20 cellular contexts compared by ENCODE assay signal in the genomic region with DNA sequence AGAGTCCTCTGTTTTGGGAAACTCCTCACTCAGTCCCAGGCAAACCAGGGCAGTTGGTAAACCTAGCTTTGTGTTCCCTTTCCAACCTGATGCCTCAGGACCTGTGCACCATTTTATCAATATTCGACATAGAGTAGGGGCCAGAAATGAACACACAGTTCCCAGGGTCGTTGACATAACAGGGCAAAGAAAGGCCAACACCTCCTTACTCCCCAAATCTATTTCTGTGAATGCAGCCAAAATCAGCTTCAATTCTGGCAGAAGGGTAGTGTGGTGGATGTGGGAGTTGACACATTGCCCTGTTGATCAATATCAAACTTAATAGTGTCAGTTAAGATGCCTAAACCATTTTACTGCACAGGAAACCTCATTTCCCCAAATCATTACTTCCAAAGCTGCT.
A peak's percentile ranks its signal among the peaks of the same experiment; 100 is the strongest.
DNase-seq lines count a peak whose midpoint lies in the region; ATAC-seq, FAIRE-seq and TF ChIP-seq lines count a peak whose summit lies in the region.
"Had no signal": no experiment of that assay in that cellular context is flagged by ENCODE, and none has a peak within 500 bp of the region (broad histone marks: within the 10 kb centered on the region; RNA-seq: fewer than 3 reads in every experiment).

No MANE protein-coding gene starts in this region.

- H3K9me3 Mint-ChIP-seq in activated CD4-positive, alpha-beta T cell treated with anti-CD3 and anti-CD28 coated beads for 36 hours (ENCODE audit: low read depth) = no peaks in the 10 kb centered on the region
- H3K9me3 Mint-ChIP-seq: CD4-positive, alpha-beta memory T cell had no signal

- H3K27me3 Mint-ChIP-seq in activated CD4-positive, alpha-beta T cell treated with anti-CD3 and anti-CD28 coated beads for 36 hours = peaks cover 5% of the 10 kb centered on the region

- ATAC-seq in right lobe of liver = peak; percentile 18 to 73 (median 55)
- ATAC-seq in HepG2 = no peak
- ATAC-seq in activated CD4-positive, alpha-beta T cell treated with anti-CD3 and anti-CD28 coated beads for 36 hours = no peak
- ATAC-seq in GM19023 (IDR thresholded peaks at IDR 0.05; ENCODE audit: unreplicated experiment) = no peak

- no peak for DNase-seq in right lobe of liver
- DNase-seq in HepG2 (ENCODE audit: low spot score) = no peak
- peak; percentile 61 for DNase-seq in MV-4-11 (lab: John Stamatoyannopoulos, UW)
- peak; percentile 15 for DNase-seq in NOMO-1 treated with dmso at 0.1 percent for 144 hours (lab: John Stamatoyannopoulos, UW; ENCODE audit: unreplicated experiment)
- no peak for DNase-seq in activated CD4-positive, alpha-beta T cell treated with anti-CD3 and anti-CD28 coated beads for 36 hours
- DNase-seq: C1 segment of cervical spinal cord; Calu3; CD4-positive, alpha-beta memory T cell; COR-L47; DMS53; DMS79 treated with DMSO at 0.1 percent for 48 hours; GF-D8; GM23248; H7; HCEC 1CT had no signal

- intact Hi-C loops in right lobe of liver (cut with DNase I) (loop anchor here in 1 of 2 donors (10.0 kb wide), 1 partner anchor 118 kb away; no protein-coding TSS in a partner anchor), HepG2 (cut with micrococcal nuclease; ENCODE audit: unreplicated experiment) (no loop called here)
- intact Hi-C loops in activated CD4-positive, alpha-beta T cell treated with anti-CD3 and anti-CD28 coated beads for 36 hours (cut with DNase I, micrococcal nuclease) = no loop called here

- no TSS peak for BruUV-seq in HepG2 (replicated peaks; lab: Mats Ljungman, UMichigan)

- in situ Hi-C loops in HepG2 (cut with HindIII; ENCODE audit: extremely low pct_ligation_motif_present, low pct_unique_long_range_greater_than_20kb) = loop anchor here (10.0 kb wide), 1 partner anchor 118 kb away; no protein-coding TSS in a partner anchor

- H2AFZ ChIP-seq in HepG2 (ENCODE audit: low read length) = no peak overlapping the region
- H2AFZ ChIP-seq: GM23248 had no signal

- no peaks in the 10 kb centered on the region for H4K20me1 ChIP-seq in HepG2 (ENCODE audit: insufficient read depth, low read length)

- CTCF ChIA-PET in HepG2 (lab: Yijun Ruan, JAX; ENCODE audit: low intra/inter-chr PET ratio, low total read pairs) = no interaction called here
- CTCF ChIA-PET in activated CD4-positive, alpha-beta T cell treated with anti-CD3 and anti-CD28 coated beads for 36 hours (lab: Charles Lee) = no interaction called here

- H3K36me3 ChIP-seq in right lobe of liver (no peaks in the 10 kb centered on the region), HepG2 (replicated peaks in 1 of 2; ENCODE audit: control insufficient read depth in 1 of 2, insufficient read depth in 2 of 2, low read length in 2 of 2) (no peaks in the 10 kb centered on the region)

- H3K36me3 Mint-ChIP-seq in activated CD4-positive, alpha-beta T cell treated with anti-CD3 and anti-CD28 coated beads for 36 hours (ENCODE audit: low read depth) = no peaks in the 10 kb centered on the region
- H3K36me3 Mint-ChIP-seq: CD4-positive, alpha-beta memory T cell had no signal

- TF ChIP-seq CTCF in right lobe of liver (IDR thresholded peaks at IDR 0.05) (no peak), HepG2 (CRISPR knock-in tag; IDR thresholded peaks at IDR 0.05) (no peak)

- TF ChIP-seq POLR2A in right lobe of liver (IDR thresholded peaks at IDR 0.05) (no peak), HepG2 (IDR thresholded peaks at IDR 0.05; ENCODE audit: insufficient read depth in 1 of 2, low read depth in 2 of 2, low read length in 2 of 2) (no peak)

- no peak for FAIRE-seq in HepG2 (lab: Jason Lieb, UNC)
- FAIRE-seq: GM12891, GM18507, GM19239, H1 had no signal

- no peak overlapping the region for H3K4me3 ChIP-seq in right lobe of liver
- H3K4me3 ChIP-seq in HepG2 (replicated peaks in 1 of 3; ENCODE audit: insufficient read depth in 1 of 3, low read depth in 2 of 3, low read length in 3 of 3) = no peak overlapping the region
- H3K4me3 ChIP-seq: GM23248 had no signal

- H3K27ac Mint-ChIP-seq in activated CD4-positive, alpha-beta T cell treated with anti-CD3 and anti-CD28 coated beads for 36 hours = no peak overlapping the region
- H3K27ac Mint-ChIP-seq: CD4-positive, alpha-beta memory T cell had no signal

- no peak overlapping the region for H3K9ac ChIP-seq in HepG2 (ENCODE audit: insufficient read depth, low read depth, low read length)
- H3K9ac ChIP-seq: GM23248 had no signal

- H3K4me1 ChIP-seq in right lobe of liver (no peaks in the 10 kb centered on the region), HepG2 (ENCODE audit: insufficient read depth, low read length) (no peaks in the 10 kb centered on the region)

- no peaks in the 10 kb centered on the region for H3K79me2 ChIP-seq in HepG2 (ENCODE audit: insufficient read depth, low read length)

- H3K9me3 ChIP-seq in right lobe of liver (no peaks in the 10 kb centered on the region), HepG2 (ENCODE audit: low read length) (no peaks in the 10 kb centered on the region)

- no peak overlapping the region for H3K4me3 Mint-ChIP-seq in activated CD4-positive, alpha-beta T cell treated with anti-CD3 and anti-CD28 coated beads for 36 hours
- H3K4me3 Mint-ChIP-seq: CD4-positive, alpha-beta memory T cell had no signal

- H3K27me3 ChIP-seq in right lobe of liver = no peaks in the 10 kb centered on the region
- H3K27me3 ChIP-seq in HepG2 (ENCODE audit: control insufficient read depth in 1 of 2, insufficient read depth in 2 of 2, low read length in 2 of 2) = 0 out of 5 replicates have a peak, but pooled peaks cover 0 to 1% of the 10 kb centered on the region in 2 experiments

- H3K27ac ChIP-seq in right lobe of liver (no peak overlapping the region), HepG2 (ENCODE audit: extremely low read length, insufficient read depth, low read length) (no peak overlapping the region)
- H3K27ac ChIP-seq: GM23248 had no signal

- no peak overlapping the region for H3K4me2 ChIP-seq in HepG2 (ENCODE audit: low read depth, low read length)

- POLR2A ChIA-PET in HepG2 (lab: Yijun Ruan, JAX) = no interaction called here
- POLR2A ChIA-PET in activated CD4-positive, alpha-beta T cell treated with anti-CD3 and anti-CD28 coated beads for 36 hours (lab: Charles Lee) = no interaction called here

- no peak for TF ChIP-seq RAD21 in HepG2 (CRISPR knock-in tag; IDR thresholded peaks at IDR 0.05)

- TF ChIP-seq EP300 in HepG2 (IDR thresholded peaks at IDR 0.05; ENCODE audit: low read depth in 2 of 2, low read length in 2 of 2) (no peak), HepG2 (CRISPR knock-in tag; IDR thresholded peaks at IDR 0.05; ENCODE audit: borderline replicate concordance) (no peak)

- no peaks in the 10 kb centered on the region for H3K4me1 Mint-ChIP-seq in activated CD4-positive, alpha-beta T cell treated with anti-CD3 and anti-CD28 coated beads for 36 hours

- WGBS in right lobe of liver (ENCODE audit: insufficient coverage, low coverage, low lambda C conversion rate, missing lambda C conversion rate) = 13% methylated on average over 2 of the region's 2 CpGs
- 0% methylated on average over 2 of the region's 2 CpGs for WGBS in HepG2 (ENCODE audit: low lambda C conversion rate)

TF ChIP-seq in HepG2, 621 proteins besides CTCF, POLR2A, EP300 and RAD21 (continues in another document):
- TF ChIP-seq, protein P1, sequence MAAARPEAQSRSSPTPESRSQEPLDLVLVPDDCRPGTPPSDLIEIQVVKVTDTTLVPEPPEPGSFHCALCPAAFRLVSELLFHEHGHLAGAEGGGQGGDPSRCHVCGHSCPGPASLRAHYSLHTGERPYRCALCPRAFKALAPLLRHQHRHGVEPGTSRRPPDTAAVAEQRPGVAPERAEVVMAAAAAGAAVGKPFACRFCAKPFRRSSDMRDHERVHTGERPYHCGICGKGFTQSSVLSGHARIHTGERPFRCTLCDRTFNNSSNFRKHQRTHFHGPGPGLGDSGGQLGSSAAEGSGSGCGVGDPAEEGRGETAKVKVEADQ (CRISPR knock-in tag; IDR thresholded peaks at IDR 0.05; ENCODE audit: borderline replicate concordance) = no peak
- TF ChIP-seq, protein P2, sequence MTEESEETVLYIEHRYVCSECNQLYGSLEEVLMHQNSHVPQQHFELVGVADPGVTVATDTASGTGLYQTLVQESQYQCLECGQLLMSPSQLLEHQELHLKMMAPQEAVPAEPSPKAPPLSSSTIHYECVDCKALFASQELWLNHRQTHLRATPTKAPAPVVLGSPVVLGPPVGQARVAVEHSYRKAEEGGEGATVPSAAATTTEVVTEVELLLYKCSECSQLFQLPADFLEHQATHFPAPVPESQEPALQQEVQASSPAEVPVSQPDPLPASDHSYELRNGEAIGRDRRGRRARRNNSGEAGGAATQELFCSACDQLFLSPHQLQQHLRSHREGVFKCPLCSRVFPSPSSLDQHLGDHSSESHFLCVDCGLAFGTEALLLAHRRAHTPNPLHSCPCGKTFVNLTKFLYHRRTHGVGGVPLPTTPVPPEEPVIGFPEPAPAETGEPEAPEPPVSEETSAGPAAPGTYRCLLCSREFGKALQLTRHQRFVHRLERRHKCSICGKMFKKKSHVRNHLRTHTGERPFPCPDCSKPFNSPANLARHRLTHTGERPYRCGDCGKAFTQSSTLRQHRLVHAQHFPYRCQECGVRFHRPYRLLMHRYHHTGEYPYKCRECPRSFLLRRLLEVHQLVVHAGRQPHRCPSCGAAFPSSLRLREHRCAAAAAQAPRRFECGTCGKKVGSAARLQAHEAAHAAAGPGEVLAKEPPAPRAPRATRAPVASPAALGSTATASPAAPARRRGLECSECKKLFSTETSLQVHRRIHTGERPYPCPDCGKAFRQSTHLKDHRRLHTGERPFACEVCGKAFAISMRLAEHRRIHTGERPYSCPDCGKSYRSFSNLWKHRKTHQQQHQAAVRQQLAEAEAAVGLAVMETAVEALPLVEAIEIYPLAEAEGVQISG (CRISPR knock-in tag; IDR thresholded peaks at IDR 0.05) = no peak
- TF ChIP-seq EZH2 (conservative IDR thresholded peaks at IDR 0.05; ENCODE audit: low read depth, low read length) = no peak
- TF ChIP-seq ZNF337 (CRISPR knock-in tag; IDR thresholded peaks at IDR 0.05; ENCODE audit: borderline replicate concordance, low read depth) = no peak
- TF ChIP-seq, protein P3, sequence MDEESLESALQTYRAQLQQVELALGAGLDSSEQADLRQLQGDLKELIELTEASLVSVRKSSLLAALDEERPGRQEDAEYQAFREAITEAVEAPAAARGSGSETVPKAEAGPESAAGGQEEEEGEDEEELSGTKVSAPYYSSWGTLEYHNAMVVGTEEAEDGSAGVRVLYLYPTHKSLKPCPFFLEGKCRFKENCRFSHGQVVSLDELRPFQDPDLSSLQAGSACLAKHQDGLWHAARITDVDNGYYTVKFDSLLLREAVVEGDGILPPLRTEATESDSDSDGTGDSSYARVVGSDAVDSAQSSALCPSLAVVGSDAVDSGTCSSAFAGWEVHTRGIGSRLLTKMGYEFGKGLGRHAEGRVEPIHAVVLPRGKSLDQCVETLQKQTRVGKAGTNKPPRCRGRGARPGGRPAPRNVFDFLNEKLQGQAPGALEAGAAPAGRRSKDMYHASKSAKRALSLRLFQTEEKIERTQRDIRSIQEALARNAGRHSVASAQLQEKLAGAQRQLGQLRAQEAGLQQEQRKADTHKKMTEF (CRISPR knock-in tag; IDR thresholded peaks at IDR 0.05) = no peak
- no peak for TF ChIP-seq ZNF83 (CRISPR knock-in tag; IDR thresholded peaks at IDR 0.05; ENCODE audit: borderline replicate concordance)
- TF ChIP-seq ELF1 (CRISPR knock-in tag; IDR thresholded peaks at IDR 0.05) = no peak
- no peak for TF ChIP-seq ZNF7 (CRISPR knock-in tag; IDR thresholded peaks at IDR 0.05)
- no peak for TF ChIP-seq ZNF329 (CRISPR knock-in tag; IDR thresholded peaks at IDR 0.05; ENCODE audit: low read depth)
- TF ChIP-seq ZNF430 (CRISPR knock-in tag; IDR thresholded peaks at IDR 0.05) = no peak

Comparison
In these comparisons a context has a peak if more than half of its experiments do, and no peak if none do; other contexts are left out.
1. ATAC-seq: peak in right lobe of liver (4 of 4); none in HepG2 (single experiment), activated CD4-positive, alpha-beta T cell treated with anti-CD3 and anti-CD28 coated beads for 36 hours (single experiment) and GM19023 (single experiment).
2. DNase-seq: peak in MV-4-11 (single experiment) and NOMO-1 treated with dmso at 0.1 percent for 144 hours (single experiment); none in right lobe of liver (0 of 3), HepG2 (single experiment) and activated CD4-positive, alpha-beta T cell treated with anti-CD3 and anti-CD28 coated beads for 36 hours (single experiment).